22 cellular contexts compared by ENCODE assay signal in genomic region chr5:147321569-147321968, GRCh38.
"Had no signal": no experiment of that assay in that cellular context is flagged by ENCODE, and none has a peak within 500 bp of the region (broad histone marks: within the 10 kb centered on the region; RNA-seq: fewer than 3 reads in every experiment).

No MANE protein-coding gene starts in this region.

- H3K27me3 ChIP-seq: ascending aorta, breast epithelium, right atrium auricular region, suprapubic skin had no signal

- H3K4me3 ChIP-seq: ascending aorta, breast epithelium, lower lobe of right lung, right atrium auricular region, suprapubic skin had no signal

- H3K36me3 ChIP-seq: ascending aorta, breast epithelium, lower lobe of right lung, right atrium auricular region, suprapubic skin had no signal

- H3K4me1 ChIP-seq: ascending aorta, breast epithelium, lower lobe of right lung, right atrium auricular region, suprapubic skin had no signal

- H3K4me3 Mint-ChIP-seq: activated CD8-positive, alpha-beta memory T cell treated with anti-CD3 and anti-CD28 coated beads, Interleukin-2, amount 10 ng/mL, durations not matched to agents 7 days and 5 days; activated naive CD4-positive, alpha-beta T cell treated with anti-CD3 and anti-CD28 coated beads for 36 hours; dendritic cell treated with granulocyte-macrophage colony-stimulating factor and Interleukin-4, amounts not matched to agents 40 ng/mL and 50 ng/mL, for 4 days; nephron had no signal

- H3K27ac Mint-ChIP-seq: activated CD8-positive, alpha-beta memory T cell treated with anti-CD3 and anti-CD28 coated beads, Interleukin-2, amount 10 ng/mL, durations not matched to agents 7 days and 5 days; activated naive CD4-positive, alpha-beta T cell treated with anti-CD3 and anti-CD28 coated beads for 36 hours; activated T-helper 2 cell treated with anti-CD3 and anti-CD28 coated beads, Interferon-gamma antibody, Interleukin-2, Interleukin-4, amounts not matched to agents 10 μg/mL and 5 μg/mL and 100 μg/mL, durations not matched to agents 14 hours and 24 hours and 36 hours; dendritic cell treated with granulocyte-macrophage colony-stimulating factor and Interleukin-4, amounts not matched to agents 40 ng/mL and 50 ng/mL, for 4 days; nephron had no signal

- H3K9me3 Mint-ChIP-seq: activated naive CD4-positive, alpha-beta T cell treated with anti-CD3 and anti-CD28 coated beads for 36 hours; activated T-helper 2 cell treated with anti-CD3 and anti-CD28 coated beads, Interferon-gamma antibody, Interleukin-2, Interleukin-4, amounts not matched to agents 10 μg/mL and 5 μg/mL and 100 μg/mL, durations not matched to agents 14 hours and 24 hours and 36 hours; dendritic cell treated with granulocyte-macrophage colony-stimulating factor and Interleukin-4, amounts not matched to agents 40 ng/mL and 50 ng/mL, for 4 days; nephron had no signal

- H3K36me3 Mint-ChIP-seq: activated CD8-positive, alpha-beta memory T cell treated with anti-CD3 and anti-CD28 coated beads, Interleukin-2, amount 10 ng/mL, durations not matched to agents 7 days and 5 days had no signal

- H3K27me3 Mint-ChIP-seq: activated CD8-positive, alpha-beta memory T cell treated with anti-CD3 and anti-CD28 coated beads, Interleukin-2, amount 10 ng/mL, durations not matched to agents 7 days and 5 days; dendritic cell treated with granulocyte-macrophage colony-stimulating factor and Interleukin-4, amounts not matched to agents 40 ng/mL and 50 ng/mL, for 4 days had no signal

- H3K4me1 Mint-ChIP-seq: activated CD8-positive, alpha-beta memory T cell treated with anti-CD3 and anti-CD28 coated beads, Interleukin-2, amount 10 ng/mL, durations not matched to agents 7 days and 5 days; nephron had no signal

- H3K27ac ChIP-seq: ascending aorta, breast epithelium, epithelial cell of prostate, lower lobe of right lung, right atrium auricular region, suprapubic skin, VCaP had no signal

- DNase-seq: activated CD4-positive, alpha-beta T cell treated with anti-CD3 and anti-CD28 coated beads, Interleukin-2, amount 50 U/mL, for 48 hours; activated CD8-positive, alpha-beta memory T cell treated with anti-CD3 and anti-CD28 coated beads, Interleukin-2, amount 10 ng/mL, durations not matched to agents 7 days and 5 days; activated naive CD4-positive, alpha-beta T cell treated with anti-CD3 and anti-CD28 coated beads for 36 hours; activated T-cell treated with anti-CD3 and anti-CD28 coated beads, Interleukin-2, amount 50 U/mL, for 1 hour; effector memory CD4-positive, alpha-beta T cell; left colon; lower lobe of right lung; occipital lobe; stimulated activated CD4-positive, alpha-beta T cell treated with anti-CD3 and anti-CD28 coated beads, Interleukin-4, amount 100 ng/mL, for 4 hours; stimulated activated CD8-positive, alpha-beta memory T cell treated with anti-CD3 and anti-CD28 coated beads, Interleukin-4, amount 100 ng/mL, for 48 hours; stimulated activated naive CD8-positive, alpha-beta T cell treated with anti-CD3 and anti-CD28 coated beads, Interleukin-15, Interleukin-2, amounts not matched to agents 100 U/mL and 50 U/mL, for 24 hours; trophoblast cell had no signal

- ATAC-seq: activated CD8-positive, alpha-beta memory T cell treated with anti-CD3 and anti-CD28 coated beads, Interleukin-2, amount 10 ng/mL, durations not matched to agents 7 days and 5 days; left colon; lower lobe of right lung; stimulated activated naive CD8-positive, alpha-beta T cell treated with anti-CD3 and anti-CD28 coated beads, Interleukin-15, Interleukin-2, amounts not matched to agents 100 U/mL and 50 U/mL, for 24 hours had no signal

- H3K9me3 ChIP-seq: ascending aorta, breast epithelium, lower lobe of right lung, right atrium auricular region, suprapubic skin had no signal

- FAIRE-seq: frontal cortex had no signal
